ENCODE assay signal across 1 cellular context in the genomic region with DNA sequence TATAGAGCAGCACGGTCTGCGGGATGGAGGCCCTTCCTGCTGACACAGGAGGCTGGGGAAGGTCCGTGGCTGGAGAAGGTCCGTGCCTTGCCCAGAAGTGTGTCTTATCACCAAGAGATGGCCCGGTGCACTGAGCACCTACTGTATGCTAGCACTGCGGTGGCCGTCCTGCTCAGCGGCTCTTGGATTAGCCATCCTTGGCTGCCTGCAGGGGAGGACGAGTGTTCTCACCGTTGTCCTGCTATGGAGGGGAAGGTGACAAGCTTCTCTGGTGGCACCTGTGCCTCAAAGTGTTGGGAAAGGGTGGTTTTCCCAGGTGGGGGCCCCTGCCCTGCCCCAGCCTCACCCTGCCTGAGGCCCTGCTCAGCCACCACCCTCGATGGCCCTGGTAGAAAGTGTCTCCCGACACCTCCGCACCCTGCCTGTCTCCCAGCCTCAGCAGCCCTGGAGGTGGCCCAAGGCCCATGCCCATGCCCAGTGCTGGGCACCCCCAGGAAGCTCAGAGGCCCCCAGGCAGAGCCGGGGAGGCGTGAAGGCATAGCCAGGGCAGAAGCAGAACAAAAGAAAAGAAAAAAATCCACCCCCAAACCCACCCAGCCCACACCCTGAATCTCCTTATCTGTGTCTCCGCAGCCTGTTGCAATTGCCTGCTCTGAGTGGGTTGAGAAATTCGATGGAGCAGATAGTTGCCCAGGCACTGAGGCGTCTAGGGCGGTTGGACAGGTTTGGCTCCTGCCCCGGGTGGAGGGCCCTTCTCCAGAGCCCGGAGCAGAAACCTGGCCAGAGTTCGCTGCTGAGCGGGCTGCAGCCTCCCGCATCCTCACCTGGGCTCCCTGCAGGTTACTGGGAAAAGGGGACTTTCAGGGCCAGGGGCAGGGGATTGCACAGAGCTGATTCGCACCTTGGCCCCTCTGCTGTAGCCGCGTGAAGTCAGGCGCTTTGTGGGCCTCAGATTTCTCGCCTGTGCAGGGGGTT.
A peak's percentile ranks its signal among the peaks of the same experiment; 100 is the strongest.
TF ChIP-seq lines count a peak whose summit lies in the region.

No MANE protein-coding gene starts in this region.

TF ChIP-seq in K562, 482 proteins besides CTCF, POLR2A, EP300 and RAD21 (continued from another document and continues in another):
- TF ChIP-seq MGA (IDR thresholded peaks at IDR 0.05) (no peak), SOX6 (IDR thresholded peaks at IDR 0.05) (peak; percentile 72), ZNF583 (CRISPR knock-in tag; IDR thresholded peaks at IDR 0.05) (no peak), ZC3H11A (IDR thresholded peaks at IDR 0.05; ENCODE audit: low read depth, low read length) (no peak), ZEB2 (IDR thresholded peaks at IDR 0.05) (0 out of 2 replicates have a peak, but pooled peaks have one; percentile 58), ZFP30 (CRISPR knock-in tag; IDR thresholded peaks at IDR 0.05; ENCODE audit: borderline replicate concordance) (no peak), ZNF41 (CRISPR knock-in tag; conservative IDR thresholded peaks at IDR 0.05) (no peak), RB1 (IDR thresholded peaks at IDR 0.05; ENCODE audit: low read depth) (no peak), SIN3A (IDR thresholded peaks at IDR 0.05; ENCODE audit: borderline replicate concordance in 2 of 2, control insufficient read depth in 1 of 2, low read depth in 2 of 2, low read length in 2 of 2) (no peak), HMG20A (CRISPR knock-in tag; conservative IDR thresholded peaks at IDR 0.05) (no peak), KDM5B (IDR thresholded peaks at IDR 0.05; ENCODE audit: insufficient replicate concordance, low read depth, low read length) (no peak), AFF4 (CRISPR knock-in tag; IDR thresholded peaks at IDR 0.05) (no peak), ZSCAN32 (CRISPR knock-in tag; IDR thresholded peaks at IDR 0.05) (no peak), NFYB (IDR thresholded peaks at IDR 0.05; ENCODE audit: extremely low read depth, insufficient read length) (no peak), ZBTB17 (CRISPR knock-in tag; IDR thresholded peaks at IDR 0.05) (no peak), ZNF316 (IDR thresholded peaks at IDR 0.05) (no peak), SMARCA4 (IDR thresholded peaks at IDR 0.05) (peak; percentile 81), ZKSCAN8 (CRISPR knock-in tag; IDR thresholded peaks at IDR 0.05) (peak; percentile 88)
- TF ChIP-seq, protein P1, sequence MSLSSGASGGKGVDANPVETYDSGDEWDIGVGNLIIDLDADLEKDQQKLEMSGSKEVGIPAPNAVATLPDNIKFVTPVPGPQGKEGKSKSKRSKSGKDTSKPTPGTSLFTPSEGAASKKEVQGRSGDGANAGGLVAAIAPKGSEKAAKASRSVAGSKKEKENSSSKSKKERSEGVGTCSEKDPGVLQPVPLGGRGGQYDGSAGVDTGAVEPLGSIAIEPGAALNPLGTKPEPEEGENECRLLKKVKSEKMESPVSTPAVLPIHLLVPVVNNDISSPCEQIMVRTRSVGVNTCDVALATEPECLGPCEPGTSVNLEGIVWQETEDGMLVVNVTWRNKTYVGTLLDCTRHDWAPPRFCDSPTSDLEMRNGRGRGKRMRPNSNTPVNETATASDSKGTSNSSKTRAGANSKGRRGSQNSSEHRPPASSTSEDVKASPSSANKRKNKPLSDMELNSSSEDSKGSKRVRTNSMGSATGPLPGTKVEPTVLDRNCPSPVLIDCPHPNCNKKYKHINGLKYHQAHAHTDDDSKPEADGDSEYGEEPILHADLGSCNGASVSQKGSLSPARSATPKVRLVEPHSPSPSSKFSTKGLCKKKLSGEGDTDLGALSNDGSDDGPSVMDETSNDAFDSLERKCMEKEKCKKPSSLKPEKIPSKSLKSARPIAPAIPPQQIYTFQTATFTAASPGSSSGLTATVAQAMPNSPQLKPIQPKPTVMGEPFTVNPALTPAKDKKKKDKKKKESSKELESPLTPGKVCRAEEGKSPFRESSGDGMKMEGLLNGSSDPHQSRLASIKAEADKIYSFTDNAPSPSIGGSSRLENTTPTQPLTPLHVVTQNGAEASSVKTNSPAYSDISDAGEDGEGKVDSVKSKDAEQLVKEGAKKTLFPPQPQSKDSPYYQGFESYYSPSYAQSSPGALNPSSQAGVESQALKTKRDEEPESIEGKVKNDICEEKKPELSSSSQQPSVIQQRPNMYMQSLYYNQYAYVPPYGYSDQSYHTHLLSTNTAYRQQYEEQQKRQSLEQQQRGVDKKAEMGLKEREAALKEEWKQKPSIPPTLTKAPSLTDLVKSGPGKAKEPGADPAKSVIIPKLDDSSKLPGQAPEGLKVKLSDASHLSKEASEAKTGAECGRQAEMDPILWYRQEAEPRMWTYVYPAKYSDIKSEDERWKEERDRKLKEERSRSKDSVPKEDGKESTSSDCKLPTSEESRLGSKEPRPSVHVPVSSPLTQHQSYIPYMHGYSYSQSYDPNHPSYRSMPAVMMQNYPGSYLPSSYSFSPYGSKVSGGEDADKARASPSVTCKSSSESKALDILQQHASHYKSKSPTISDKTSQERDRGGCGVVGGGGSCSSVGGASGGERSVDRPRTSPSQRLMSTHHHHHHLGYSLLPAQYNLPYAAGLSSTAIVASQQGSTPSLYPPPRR (CRISPR knock-in tag; IDR thresholded peaks at IDR 0.05; ENCODE audit: borderline replicate concordance), result no peak
- TF ChIP-seq, protein P2, sequence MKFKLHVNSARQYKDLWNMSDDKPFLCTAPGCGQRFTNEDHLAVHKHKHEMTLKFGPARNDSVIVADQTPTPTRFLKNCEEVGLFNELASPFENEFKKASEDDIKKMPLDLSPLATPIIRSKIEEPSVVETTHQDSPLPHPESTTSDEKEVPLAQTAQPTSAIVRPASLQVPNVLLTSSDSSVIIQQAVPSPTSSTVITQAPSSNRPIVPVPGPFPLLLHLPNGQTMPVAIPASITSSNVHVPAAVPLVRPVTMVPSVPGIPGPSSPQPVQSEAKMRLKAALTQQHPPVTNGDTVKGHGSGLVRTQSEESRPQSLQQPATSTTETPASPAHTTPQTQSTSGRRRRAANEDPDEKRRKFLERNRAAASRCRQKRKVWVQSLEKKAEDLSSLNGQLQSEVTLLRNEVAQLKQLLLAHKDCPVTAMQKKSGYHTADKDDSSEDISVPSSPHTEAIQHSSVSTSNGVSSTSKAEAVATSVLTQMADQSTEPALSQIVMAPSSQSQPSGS (CRISPR knock-in tag; IDR thresholded peaks at IDR 0.05), result no peak
- TF ChIP-seq, protein P3, sequence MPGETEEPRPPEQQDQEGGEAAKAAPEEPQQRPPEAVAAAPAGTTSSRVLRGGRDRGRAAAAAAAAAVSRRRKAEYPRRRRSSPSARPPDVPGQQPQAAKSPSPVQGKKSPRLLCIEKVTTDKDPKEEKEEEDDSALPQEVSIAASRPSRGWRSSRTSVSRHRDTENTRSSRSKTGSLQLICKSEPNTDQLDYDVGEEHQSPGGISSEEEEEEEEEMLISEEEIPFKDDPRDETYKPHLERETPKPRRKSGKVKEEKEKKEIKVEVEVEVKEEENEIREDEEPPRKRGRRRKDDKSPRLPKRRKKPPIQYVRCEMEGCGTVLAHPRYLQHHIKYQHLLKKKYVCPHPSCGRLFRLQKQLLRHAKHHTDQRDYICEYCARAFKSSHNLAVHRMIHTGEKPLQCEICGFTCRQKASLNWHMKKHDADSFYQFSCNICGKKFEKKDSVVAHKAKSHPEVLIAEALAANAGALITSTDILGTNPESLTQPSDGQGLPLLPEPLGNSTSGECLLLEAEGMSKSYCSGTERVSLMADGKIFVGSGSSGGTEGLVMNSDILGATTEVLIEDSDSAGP (CRISPR knock-in tag; IDR thresholded peaks at IDR 0.05), result no peak
